In genomic region chr14:89956294-89957009, GRCh38 we compare ENCODE assay signal across 8 cellular contexts. TPM values are rescaled to one million over a fixed set of nuclear protein-coding genes. Genes with fewer than 3 reads are reported as not detected.
A peak's percentile ranks its signal among the peaks of the same experiment; 100 is the strongest.
DNase-seq lines count a peak whose midpoint lies in the region; ATAC-seq and TF ChIP-seq lines count a peak whose summit lies in the region.

No MANE protein-coding gene starts in this region.

- peak overlapping the region; percentile 77 for H3K4me3 ChIP-seq in AG10803 (ENCODE audit: low read length)
- peak overlapping the region; percentile 78 for H3K4me3 ChIP-seq in NT2/D1 (ENCODE audit: insufficient read length, low read depth)
- peak overlapping the region; percentile 76 to 90 for H3K4me3 ChIP-seq in esophagus (ENCODE audit: low read depth in 1 of 2, low read length in 2 of 2)

- TF ChIP-seq CTCF in AG10803 (conservative IDR thresholded peaks at IDR 0.05; ENCODE audit: low read length), result no peak

- H3K4me1 Mint-ChIP-seq in naive thymus-derived CD8-positive, alpha-beta T cell, result peaks cover 26 to 68% (median 61%) of the 10 kb centered on the region in 4 donors
- H3K4me1 Mint-ChIP-seq in stimulated activated naive B cell treated with anti-CD40 and anti-IgM and Interleukin-4, amounts not matched to agents 10 μg/mL and 1 μg/mL and 100 μg/mL, for 72 hours, result peaks cover 30 to 46% of the 10 kb centered on the region in 2 donors

- peak overlapping the region; percentile 96 for H3K9ac ChIP-seq in NT2/D1 (ENCODE audit: insufficient read length, low read depth)

- peaks cover 0 to 17% (median 4%) of the 10 kb centered on the region in 3 donors for H3K36me3 Mint-ChIP-seq in naive thymus-derived CD8-positive, alpha-beta T cell
- peaks cover 25 to 35% of the 10 kb centered on the region in 2 donors for H3K36me3 Mint-ChIP-seq in stimulated activated naive B cell treated with anti-CD40 and anti-IgM and Interleukin-4, amounts not matched to agents 10 μg/mL and 1 μg/mL and 100 μg/mL, for 72 hours

- peak overlapping the region; percentile 96 for H3K27ac ChIP-seq in esophagus (ENCODE audit: low read depth in 2 of 2, low read length in 1 of 2)

- TF ChIP-seq POLR2A in GM19193 (IDR thresholded peaks at IDR 0.05; ENCODE audit: extremely low read depth, insufficient read depth, insufficient read length), result peak; percentile 39

- H3K4me1 ChIP-seq in NT2/D1 (ENCODE audit: insufficient read depth, insufficient read length) (no peaks in the 10 kb centered on the region), esophagus (ENCODE audit: control insufficient read depth in 2 of 2, insufficient read depth in 2 of 2, low read length in 1 of 2) (peaks cover 0 to 2% of the 10 kb centered on the region in 2 donors)

- H3K27me3 ChIP-seq in NT2/D1 (ENCODE audit: insufficient read depth, insufficient read length) (no peaks in the 10 kb centered on the region), esophagus (ENCODE audit: control insufficient read depth in 1 of 2, insufficient read depth in 2 of 2, low read length in 2 of 2) (no peaks in the 10 kb centered on the region)

- H3K4me3 Mint-ChIP-seq in naive thymus-derived CD8-positive, alpha-beta T cell, result peak overlapping the region; percentile 81 to 97 (median 94)
- peak overlapping the region; percentile 89 to 95 for H3K4me3 Mint-ChIP-seq in stimulated activated naive B cell treated with anti-CD40 and anti-IgM and Interleukin-4, amounts not matched to agents 10 μg/mL and 1 μg/mL and 100 μg/mL, for 72 hours

- peaks cover 31% of the 10 kb centered on the region for H3K36me3 ChIP-seq in NT2/D1 (ENCODE audit: insufficient read depth, insufficient read length, low read length)
- peaks cover 0 to 11% of the 10 kb centered on the region in 2 donors for H3K36me3 ChIP-seq in esophagus (ENCODE audit: control insufficient read depth in 2 of 2, insufficient read depth in 2 of 2, low read length in 1 of 2)

- DNase-seq in AG10803 (ENCODE audit: low read depth) (peak; percentile 89), NT2/D1 (ENCODE audit: low read depth, low spot score) (no peak), activated T-cell treated with anti-CD3 and anti-CD28 coated beads for 1 hour (ENCODE audit: low read depth) (peak; percentile 68)
- peak; percentile 46 to 86 (median 74) for DNase-seq in naive thymus-derived CD8-positive, alpha-beta T cell
- DNase-seq in stimulated activated naive B cell treated with anti-CD40 and anti-IgM and Interleukin-4, amounts not matched to agents 10 μg/mL and 1 μg/mL and 100 μg/mL, for 72 hours, result peak; percentile 79

- POLR2A ChIA-PET in naive thymus-derived CD8-positive, alpha-beta T cell (lab: Charles Lee), result interaction anchor here (0.5 to 1.7 kb wide), 7 partner anchors 9 to 426 kb away, joined by 3 to 6 read pairs (median 3); partner anchors contain the start of gene PSMC1

- 10 to 14% methylated on average over 38 of the region's 38 CpGs for WGBS in esophagus, 2 donors

- no peaks in the 10 kb centered on the region for H3K9me3 Mint-ChIP-seq in naive thymus-derived CD8-positive, alpha-beta T cell
- H3K9me3 Mint-ChIP-seq in stimulated activated naive B cell treated with anti-CD40 and anti-IgM and Interleukin-4, amounts not matched to agents 10 μg/mL and 1 μg/mL and 100 μg/mL, for 72 hours, result peaks cover 2 to 4% of the 10 kb centered on the region in 2 donors

- H3K27ac Mint-ChIP-seq in naive thymus-derived CD8-positive, alpha-beta T cell, result peak overlapping the region; percentile 94 to 99 (median 98)
- peak overlapping the region; percentile 95 for H3K27ac Mint-ChIP-seq in stimulated activated naive B cell treated with anti-CD40 and anti-IgM and Interleukin-4, amounts not matched to agents 10 μg/mL and 1 μg/mL and 100 μg/mL, for 72 hours

- ATAC-seq in HG03432 (IDR thresholded peaks at IDR 0.05; ENCODE audit: unreplicated experiment), result peak; percentile 32
- ATAC-seq in naive thymus-derived CD8-positive, alpha-beta T cell, result peak; percentile 36 to 55
- peak; percentile 67 to 72 for ATAC-seq in stimulated activated naive B cell treated with anti-CD40 and anti-IgM and Interleukin-4, amounts not matched to agents 10 μg/mL and 1 μg/mL and 100 μg/mL, for 72 hours (replicated peaks)

- no peaks in the 10 kb centered on the region for H3K27me3 Mint-ChIP-seq in naive thymus-derived CD8-positive, alpha-beta T cell
- H3K27me3 Mint-ChIP-seq in stimulated activated naive B cell treated with anti-CD40 and anti-IgM and Interleukin-4, amounts not matched to agents 10 μg/mL and 1 μg/mL and 100 μg/mL, for 72 hours, result no peaks in the 10 kb centered on the region

- peaks cover 15% of the 10 kb centered on the region; the same call in 1 of the 2 replicates for H3K9me3 ChIP-seq in NT2/D1 (ENCODE audit: insufficient read depth, low read length)
- peaks cover 0 to 2% of the 10 kb centered on the region in 2 donors for H3K9me3 ChIP-seq in esophagus (ENCODE audit: control insufficient read depth in 2 of 2, insufficient read depth in 1 of 2, low read depth in 1 of 2, low read length in 1 of 2)

RNA-seq across cellular contexts. Expression of gene TDP1, which starts 0.7 kb away (rescaled TPM):
- polyA plus RNA-seq in esophagus, result 1 to 10 TPM; 2.8 to 7.6 TPM
- total RNA-seq in naive thymus-derived CD8-positive, alpha-beta T cell, result 10 to 100 TPM; 53.7 to 54.5 TPM
- 10 to 100 TPM; 36.7 to 46.4 (median 44.0) TPM for polyA plus RNA-seq in naive thymus-derived CD8-positive, alpha-beta T cell

RNA-seq across cellular contexts. Expression of gene EFCAB11, which starts 1.9 kb away (rescaled TPM):
- 1 to 10 TPM; 6.2 to 6.3 TPM for polyA plus RNA-seq in esophagus
- total RNA-seq in naive thymus-derived CD8-positive, alpha-beta T cell, result 1 to 10 TPM; 2.4 to 2.8 TPM
- 1 to 10 TPM; 1.2 to 6.8 (median 2.7) TPM for polyA plus RNA-seq in naive thymus-derived CD8-positive, alpha-beta T cell

Comparison
In these comparisons a context has a peak if more than half of its experiments do, and no peak if none do; other contexts are left out.
1. RNA of gene TDP1, which starts 0.7 kb away (polyA plus RNA-seq): 36.7 to 46.4 TPM in naive thymus-derived CD8-positive, alpha-beta T cell; 2.8 to 7.6 TPM in esophagus; every median in the first group is over 4 times any median in the second.
2. Peak in every context shown above with its lines, with median percentiles within 50 percentile points of each other: H3K4me3 ChIP-seq and ATAC-seq.